ENCODE assay signal across 1 cellular context in the genomic region with DNA sequence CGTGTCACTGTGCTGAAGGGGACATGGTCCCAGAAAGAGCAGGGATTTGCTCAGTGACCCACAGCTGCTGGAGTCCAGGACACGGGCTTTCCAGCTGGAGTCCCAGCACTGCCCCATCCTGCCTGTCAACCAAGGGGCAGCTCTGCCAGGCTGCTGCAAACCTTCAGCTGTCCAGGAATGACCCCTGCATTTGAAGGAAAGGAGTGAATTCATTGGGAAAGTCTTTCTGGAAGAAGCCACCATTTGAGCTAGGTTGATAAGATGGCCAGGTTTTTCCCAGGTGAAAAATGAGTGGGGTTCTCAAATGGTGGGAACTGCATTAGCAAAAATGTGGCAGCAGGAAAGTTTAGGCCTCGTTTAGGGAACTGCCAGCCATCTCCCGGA.
TF ChIP-seq lines count a peak whose summit lies in the region.

No MANE protein-coding gene starts in this region.

TF ChIP-seq in H1, 55 proteins besides CTCF, POLR2A, EP300 and RAD21:
- TF ChIP-seq SIRT6 (IDR thresholded peaks at IDR 0.05; ENCODE audit: low read length) (no peak), YY1 (IDR thresholded peaks at IDR 0.05; ENCODE audit: low read depth, low read length) (no peak), TEAD4 (IDR thresholded peaks at IDR 0.05; ENCODE audit: low read depth, low read length) (no peak), EGR1 (IDR thresholded peaks at IDR 0.05; ENCODE audit: borderline replicate concordance, low read depth, low read length) (no peak), SRF (IDR thresholded peaks at IDR 0.05; ENCODE audit: low read depth, low read length) (no peak), BCL11A (IDR thresholded peaks at IDR 0.05; ENCODE audit: low read depth in 2 of 2, low read length in 2 of 2) (no peak), MAX (IDR thresholded peaks at IDR 0.05) (no peak), JUND (IDR thresholded peaks at IDR 0.05; ENCODE audit: low read length) (no peak), CEBPB (IDR thresholded peaks at IDR 0.05; ENCODE audit: low read depth, low read length) (no peak), NANOG (IDR thresholded peaks at IDR 0.05; ENCODE audit: insufficient read depth, low read depth, low read length, poor library complexity, severe bottlenecking) (no peak), KDM4A (IDR thresholded peaks at IDR 0.05; ENCODE audit: low read depth, low read length, severe bottlenecking) (no peak), KDM5A (IDR thresholded peaks at IDR 0.05; ENCODE audit: low read length) (no peak), SAP30 (IDR thresholded peaks at IDR 0.05; ENCODE audit: insufficient read depth, insufficient replicate concordance, low read length) (no peak)
- TF ChIP-seq, protein P1, sequence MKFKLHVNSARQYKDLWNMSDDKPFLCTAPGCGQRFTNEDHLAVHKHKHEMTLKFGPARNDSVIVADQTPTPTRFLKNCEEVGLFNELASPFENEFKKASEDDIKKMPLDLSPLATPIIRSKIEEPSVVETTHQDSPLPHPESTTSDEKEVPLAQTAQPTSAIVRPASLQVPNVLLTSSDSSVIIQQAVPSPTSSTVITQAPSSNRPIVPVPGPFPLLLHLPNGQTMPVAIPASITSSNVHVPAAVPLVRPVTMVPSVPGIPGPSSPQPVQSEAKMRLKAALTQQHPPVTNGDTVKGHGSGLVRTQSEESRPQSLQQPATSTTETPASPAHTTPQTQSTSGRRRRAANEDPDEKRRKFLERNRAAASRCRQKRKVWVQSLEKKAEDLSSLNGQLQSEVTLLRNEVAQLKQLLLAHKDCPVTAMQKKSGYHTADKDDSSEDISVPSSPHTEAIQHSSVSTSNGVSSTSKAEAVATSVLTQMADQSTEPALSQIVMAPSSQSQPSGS (IDR thresholded peaks at IDR 0.05; ENCODE audit: low read length), result no peak
